31 cellular contexts compared by ENCODE assay signal in the genomic region with DNA sequence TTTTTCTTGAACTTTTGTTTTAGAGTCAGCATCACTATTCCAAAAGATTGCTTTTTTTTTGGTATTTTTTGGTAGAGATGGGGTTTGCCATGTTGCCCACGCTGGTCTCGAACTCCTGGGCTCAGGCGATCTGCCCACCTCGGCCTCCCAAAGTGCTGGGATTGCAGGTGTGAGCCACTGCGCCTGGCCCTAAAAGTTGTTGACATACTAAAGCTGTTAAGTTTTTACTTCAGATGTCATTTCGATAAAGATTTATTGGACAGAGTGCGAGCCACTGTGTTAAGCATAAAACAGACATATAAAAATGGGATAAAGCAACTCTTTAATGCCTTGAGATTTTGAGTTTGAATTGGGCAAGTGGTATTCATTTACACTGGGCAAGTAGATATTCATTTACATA.
"Had no signal": no experiment of that assay in that cellular context is flagged by ENCODE, and none has a peak within 500 bp of the region (broad histone marks: within the 10 kb centered on the region; RNA-seq: fewer than 3 reads in every experiment).

No MANE protein-coding gene starts in this region.

- H3K4me1 Mint-ChIP-seq: activated CD4-positive, alpha-beta memory T cell treated with anti-CD3 and anti-CD28 coated beads, Interleukin-2, amount 10 ng/mL, durations not matched to agents 7 days and 5 days had no signal

- H3K27ac ChIP-seq: body of pancreas, cardiac muscle cell, colonic mucosa, epithelial cell of prostate, esophagus squamous epithelium, WERI-Rb-1 had no signal

- H3K27ac Mint-ChIP-seq: activated B cell treated with CpG ODN at 0.5 μM for 24 hours; activated CD4-positive, alpha-beta memory T cell treated with anti-CD3 and anti-CD28 coated beads, Interleukin-2, amount 10 ng/mL, durations not matched to agents 7 days and 5 days; activated naive CD8-positive, alpha-beta T cell; activated T-cell treated with anti-CD3 and anti-CD28 coated beads, Interleukin-2, amount 50 U/mL, for 24 hours; endodermal cell; T-helper 17 cell; T-helper 2 cell treated with Interferon-gamma antibody and Interleukin-4, amounts not matched to agents 5 μg/mL and 100 μg/mL, for 36 hours had no signal

- H3K9me3 ChIP-seq: body of pancreas, colonic mucosa, esophagus squamous epithelium had no signal

- DNase-seq: activated B cell treated with CpG ODN at 0.5 μM for 24 hours; activated CD4-positive, alpha-beta memory T cell treated with anti-CD3 and anti-CD28 coated beads, Interleukin-2, amount 10 ng/mL, durations not matched to agents 7 days and 5 days; activated CD4-positive, alpha-beta T cell treated with anti-CD3 and anti-CD28 coated beads for 48 hours; activated CD4-positive, alpha-beta T cell treated with anti-CD3 and anti-CD28 coated beads, Interleukin-2, amount 50 U/mL, for 4 hours; activated CD8-positive, alpha-beta memory T cell treated with anti-CD3 and anti-CD28 coated beads, Interleukin-2, amount 50 U/mL, for 48 hours; activated gamma-delta T cell; activated naive CD4-positive, alpha-beta T cell; activated naive CD4-positive, alpha-beta T cell treated with anti-CD3 and anti-CD28 coated beads, Interleukin-2, amount 50 U/mL, for 16 hours; activated T-cell treated with anti-CD3 and anti-CD28 coated beads for 4 hours; activated T-cell treated with anti-CD3 and anti-CD28 coated beads, Interleukin-2, amount 50 U/mL, for 24 hours; activated T-cell treated with anti-CD3 and anti-CD28 coated beads, Interleukin-2, amount 50 U/mL, for 72 hours; amniotic stem cell; anterior cingulate cortex; body of pancreas; central memory CD4-positive, alpha-beta T cell; cerebellar nuclear complex; colonic mucosa; effector memory CD4-positive, alpha-beta T cell; endodermal cell; esophagus squamous epithelium; foreskin melanocyte; head of caudate nucleus; T-helper 1 cell; T-helper 17 cell; T1000; WERI-Rb-1 had no signal

- H3K27me3 Mint-ChIP-seq: activated B cell treated with CpG ODN at 0.5 μM for 24 hours; activated CD4-positive, alpha-beta memory T cell treated with anti-CD3 and anti-CD28 coated beads, Interleukin-2, amount 10 ng/mL, durations not matched to agents 7 days and 5 days; activated naive CD8-positive, alpha-beta T cell; activated T-cell treated with anti-CD3 and anti-CD28 coated beads, Interleukin-2, amount 50 U/mL, for 24 hours; T-helper 17 cell had no signal

- H3K9me3 Mint-ChIP-seq: activated CD4-positive, alpha-beta memory T cell treated with anti-CD3 and anti-CD28 coated beads, Interleukin-2, amount 10 ng/mL, durations not matched to agents 7 days and 5 days; activated T-cell treated with anti-CD3 and anti-CD28 coated beads, Interleukin-2, amount 50 U/mL, for 24 hours; activated T-cell treated with anti-CD3 and anti-CD28 coated beads, Interleukin-2, amount 50 U/mL, for 72 hours; T-helper 2 cell treated with Interferon-gamma antibody and Interleukin-4, amounts not matched to agents 5 μg/mL and 100 μg/mL, for 36 hours had no signal

- H3K36me3 ChIP-seq: colonic mucosa had no signal

- H3K4me3 ChIP-seq: body of pancreas, cardiac muscle cell, colonic mucosa, esophagus squamous epithelium had no signal

- ATAC-seq: activated CD4-positive, CD25-positive, alpha-beta regulatory T cell treated with anti-CD3 and anti-CD28 coated beads, Interleukin-2, amount 50 U/mL, for 24 hours; activated T-cell treated with anti-CD3 and anti-CD28 coated beads, Interleukin-2, amount 50 U/mL, for 72 hours; body of pancreas; T-helper 17 cell had no signal

- H3K4me1 ChIP-seq: body of pancreas, colonic mucosa, esophagus squamous epithelium had no signal

- H3K27me3 ChIP-seq: body of pancreas, cardiac muscle cell, colonic mucosa, esophagus squamous epithelium had no signal

- H3K4me3 Mint-ChIP-seq: activated B cell treated with CpG ODN at 0.5 μM for 24 hours; activated CD4-positive, alpha-beta memory T cell treated with anti-CD3 and anti-CD28 coated beads, Interleukin-2, amount 10 ng/mL, durations not matched to agents 7 days and 5 days; activated naive CD8-positive, alpha-beta T cell; activated T-cell treated with anti-CD3 and anti-CD28 coated beads, Interleukin-2, amount 50 U/mL, for 24 hours; activated T-cell treated with anti-CD3 and anti-CD28 coated beads, Interleukin-2, amount 50 U/mL, for 72 hours; endodermal cell; T-helper 17 cell; T-helper 2 cell treated with Interferon-gamma antibody and Interleukin-4, amounts not matched to agents 5 μg/mL and 100 μg/mL, for 36 hours had no signal
